Comparison of ENCODE assay signal across 25 cellular contexts in the genomic region with DNA sequence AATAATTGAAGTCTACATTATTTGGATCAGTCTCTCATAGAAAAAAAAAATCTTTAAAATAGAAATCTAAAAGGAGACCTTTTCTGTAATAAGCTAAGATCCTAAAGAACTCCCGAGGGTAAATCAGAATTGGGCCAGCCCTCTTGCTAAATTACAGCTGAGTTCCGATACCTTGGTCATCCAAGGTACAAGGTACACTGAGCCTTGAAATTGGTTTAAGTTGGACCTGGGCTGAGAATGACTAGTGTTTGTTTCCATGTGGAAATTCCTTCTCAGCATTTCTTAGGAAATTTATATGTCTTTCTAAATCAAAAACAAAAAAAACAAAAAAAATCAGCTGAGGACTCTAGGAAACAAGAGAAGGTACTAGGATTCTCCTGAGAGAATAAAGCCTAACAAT.
DNase-seq lines count a peak whose midpoint lies in the region; ATAC-seq and TF ChIP-seq lines count a peak whose summit lies in the region.
"Had no signal": no experiment of that assay in that cellular context is flagged by ENCODE, and none has a peak within 500 bp of the region (broad histone marks: within the 10 kb centered on the region; RNA-seq: fewer than 3 reads in every experiment).

No MANE protein-coding gene starts in this region.

- H3K9me3 ChIP-seq in IMR-90 (ENCODE audit: control insufficient read depth, insufficient read depth, low read length) (no peaks in the 10 kb centered on the region), mesenchymal stem cell (ENCODE audit: control insufficient read depth, low read length) (no peaks in the 10 kb centered on the region), stomach (no peaks in the 10 kb centered on the region)
- H3K9me3 ChIP-seq: right atrium auricular region had no signal

- no CpG with 5 or more reads among the region's 2 CpGs for WGBS in IMR-90 (ENCODE audit: extremely low coverage in 2 of 2, insufficient read length in 1 of 2), 2 experiments
- WGBS in mesenchymal stem cell: 100% methylated on average over 2 of the region's 2 CpGs
- 80 to 95% (median 86%) methylated on average over 2 of the region's 2 CpGs for WGBS in stomach, 5 donors

- peaks cover 46% of the 10 kb centered on the region; the same call in 1 of the 2 replicates for H4K20me1 ChIP-seq in IMR-90 (ENCODE audit: insufficient read depth, low read length)

- H3K4me2 ChIP-seq in IMR-90 (ENCODE audit: low read depth, low read length) (0 out of 2 replicates have a peak overlapping the region, but pooled peaks have one; percentile 48), mesenchymal stem cell (ENCODE audit: low read length, poor library complexity, severe bottlenecking) (no peak overlapping the region)
- H3K4me2 ChIP-seq: GM23338 had no signal

- peaks cover 4% of the 10 kb centered on the region for H3K9me1 ChIP-seq in IMR-90 (ENCODE audit: insufficient read depth, low read length)

- CTCF ChIA-PET in IMR-90 (lab: Yijun Ruan, JAX): interaction anchor here (0.6 kb wide), 1 partner anchor 110 kb away, joined by 6 read pairs; no protein-coding TSS in a partner anchor

- H2BK5ac ChIP-seq in IMR-90 (ENCODE audit: low read depth, low read length, poor library complexity, severe bottlenecking) (no peak overlapping the region), mesenchymal stem cell (ENCODE audit: low read depth, low read length, poor library complexity, severe bottlenecking) (no peak overlapping the region)

- BruUV-seq in IMR-90 (replicated peaks; lab: Mats Ljungman, UMichigan): no TSS peak

- H3K27ac ChIP-seq in IMR-90 (ENCODE audit: insufficient read depth, low read length) (no peak overlapping the region), brain microvascular endothelial cell (peak overlapping the region; percentile 26), mesenchymal stem cell (ENCODE audit: low read length, poor library complexity, severe bottlenecking) (peak overlapping the region; percentile 54), stomach (peak overlapping the region in 4 of 5 donors; percentile 29 to 53 (median 40))
- H3K27ac ChIP-seq: dorsolateral prefrontal cortex, SJCRH30 had no signal

- H3K4ac ChIP-seq in IMR-90 (ENCODE audit: low read depth, low read length) (no peak overlapping the region), mesenchymal stem cell (ENCODE audit: low read depth in 1 of 2, low read length in 2 of 2) (no peak overlapping the region)

- TF ChIP-seq POLR2A in IMR-90 (IDR thresholded peaks at IDR 0.05; ENCODE audit: low read depth, low read length) (no peak), stomach (IDR thresholded peaks at IDR 0.05) (no peak)

- no peak overlapping the region for H2AFZ ChIP-seq in IMR-90 (replicated peaks; ENCODE audit: low read length, poor library complexity)
- no peak overlapping the region for H2AFZ ChIP-seq in mesenchymal stem cell (ENCODE audit: low read depth, low read length)
- H2AFZ ChIP-seq: GM23338 had no signal

- H2AK5ac ChIP-seq in IMR-90 (ENCODE audit: low read depth, low read length) (no peak overlapping the region), mesenchymal stem cell (ENCODE audit: low read length, severe bottlenecking) (peak overlapping the region; percentile 96)

- no peak for TF ChIP-seq EP300 in stomach (IDR thresholded peaks at IDR 0.05)

- H3K36me3 ChIP-seq in IMR-90 (ENCODE audit: control insufficient read depth, insufficient read depth, low read length) (no peaks in the 10 kb centered on the region; the same call in 1 of the 2 replicates), brain microvascular endothelial cell (replicated peaks) (peaks cover 13% of the 10 kb centered on the region), mesenchymal stem cell (ENCODE audit: control insufficient read depth in 1 of 2, insufficient read depth in 2 of 2, low read depth in 1 of 2, low read length in 2 of 2) (peaks cover 8 to 37% of the 10 kb centered on the region in 2 experiments), stomach (peaks cover 0 to under 1% (median 0%) of the 10 kb centered on the region in 4 donors)
- H3K36me3 ChIP-seq: right atrium auricular region, SJCRH30 had no signal

- DNase-seq in IMR-90: no peak
- DNase-seq in brain microvascular endothelial cell: no peak
- DNase-seq in mesenchymal stem cell: no peak
- DNase-seq in stomach: no peak
- no peak for DNase-seq in DMS 273 treated with DMSO at 0.1 percent for 48 hours (lab: John Stamatoyannopoulos, UW)
- DNase-seq in activated gamma-delta T cell treated with Interleukin-2 at 50 U/mL for 16 hours: no peak
- DNase-seq: activated CD4-positive, alpha-beta T cell treated with anti-CD3 and anti-CD28 coated beads, Interleukin-2, amount 50 U/mL, for 48 hours; activated effector memory CD4-positive, alpha-beta T cell treated with anti-CD3 and anti-CD28 coated beads, Interleukin-2, amount 50 U/mL, for 16 hours; CD4-positive, alpha-beta memory T cell; central memory CD4-positive, alpha-beta T cell; dorsolateral prefrontal cortex; erythroblast; GF-D8; glutamatergic neuron; left colon; NCI-H1694 treated with DMSO at 0.1 percent for 48 hours; NCI-H2227 treated with DMSO at 0.1 percent for 48 hours; NCI-H774; SJCRH30 had no signal

- H3K23ac ChIP-seq in IMR-90 (ENCODE audit: low read depth, low read length) (no peak overlapping the region), mesenchymal stem cell (ENCODE audit: low read length in 2 of 2) (no peak overlapping the region)

- no peak overlapping the region for H3K4me3 ChIP-seq in IMR-90 (ENCODE audit: insufficient read depth, low read depth, low read length)
- H3K4me3 ChIP-seq in brain microvascular endothelial cell (ENCODE audit: low read depth, low read length): no peak overlapping the region
- H3K4me3 ChIP-seq in mesenchymal stem cell (ENCODE audit: insufficient read depth in 1 of 2, low read depth in 1 of 2, low read length in 2 of 2): no peak overlapping the region
- H3K4me3 ChIP-seq in stomach: no peak overlapping the region
- H3K4me3 ChIP-seq: dorsolateral prefrontal cortex, GM23338, K562, right atrium auricular region, SJCRH30 had no signal

- no peak for TF ChIP-seq CTCF in IMR-90 (conservative IDR thresholded peaks at IDR 0.05; ENCODE audit: low read depth, low read length)
- TF ChIP-seq CTCF in brain microvascular endothelial cell (IDR thresholded peaks at IDR 0.05; ENCODE audit: low read depth, low read length, missing control alignments): no peak
- TF ChIP-seq CTCF in stomach (IDR thresholded peaks at IDR 0.05): no peak

- no peak overlapping the region for H2BK12ac ChIP-seq in mesenchymal stem cell (ENCODE audit: low read length in 2 of 2)

- dilution Hi-C loops in IMR-90 (cut with HindIII; ENCODE audit: low sequenced_read_pairs, unreplicated experiment): no loop called here

- H4K8ac ChIP-seq in IMR-90 (ENCODE audit: low read depth in 2 of 2, low read length in 2 of 2) (no peak overlapping the region), mesenchymal stem cell (ENCODE audit: low read length) (no peak overlapping the region)

- no peak overlapping the region for H2AK9ac ChIP-seq in IMR-90 (replicated peaks; ENCODE audit: low read depth, low read length, poor library complexity)

- H3K4me1 ChIP-seq in IMR-90 (ENCODE audit: control insufficient read depth, insufficient read depth, low read length): peaks cover 6% of the 10 kb centered on the region
- H3K4me1 ChIP-seq in mesenchymal stem cell (ENCODE audit: control insufficient read depth, insufficient read depth, low read depth, low read length): peaks cover 12% of the 10 kb centered on the region
- peaks cover 13 to 38% (median 19%) of the 10 kb centered on the region in 4 donors for H3K4me1 ChIP-seq in stomach
- H3K4me1 ChIP-seq: SJCRH30 had no signal

- H3K56ac ChIP-seq in IMR-90 (ENCODE audit: extremely low read depth, insufficient read depth, low read length): no peak overlapping the region

- POLR2A ChIA-PET in IMR-90 (lab: Charles Lee; ENCODE audit: unreplicated experiment): no interaction called here

- no peak for TF ChIP-seq RAD21 in IMR-90 (IDR thresholded peaks at IDR 0.05; ENCODE audit: low read length)

- H2BK15ac ChIP-seq in IMR-90 (ENCODE audit: low read depth, low read length) (no peak overlapping the region), mesenchymal stem cell (ENCODE audit: low read depth, poor library complexity, severe bottlenecking) (no peak overlapping the region)

- in situ Hi-C loops in IMR-90 (cut with MboI; ENCODE audit: low sequenced_read_pairs): no loop called here
- in situ Hi-C loops in brain microvascular endothelial cell (cut with HindIII; ENCODE audit: low pct_ligation_motif_present, low sequenced_read_pairs): no loop called here

- no peak overlapping the region for H4K5ac ChIP-seq in IMR-90 (ENCODE audit: low read depth, low read length)

- no peak overlapping the region for H3K18ac ChIP-seq in IMR-90 (ENCODE audit: low read depth, low read length)
- H3K18ac ChIP-seq in mesenchymal stem cell (ENCODE audit: low read depth in 1 of 2, low read length in 2 of 2): no peak overlapping the region

- ATAC-seq in IMR-90 (ENCODE audit: low read depth) (0 out of 2 replicates have a peak, but pooled peaks have one; percentile 7), GM18907 (IDR thresholded peaks at IDR 0.05; ENCODE audit: unreplicated experiment) (no peak), GM19397 (IDR thresholded peaks at IDR 0.05; ENCODE audit: unreplicated experiment) (no peak)
- ATAC-seq: GM23338, K562, WTC11 had no signal

- no peak overlapping the region for H4K91ac ChIP-seq in IMR-90 (ENCODE audit: insufficient read depth, low read depth, low read length)
- no peak overlapping the region for H4K91ac ChIP-seq in mesenchymal stem cell (ENCODE audit: low read length)

- H3K79me1 ChIP-seq in IMR-90 (ENCODE audit: low read depth in 1 of 2, low read length in 2 of 2) (peaks cover 19 to 74% of the 10 kb centered on the region in 2 experiments), mesenchymal stem cell (replicated peaks; ENCODE audit: low read length, poor library complexity, severe bottlenecking) (peaks cover 18% of the 10 kb centered on the region)

- intact Hi-C loops in IMR-90 (cut with micrococcal nuclease) (no loop called here), stomach (cut with DNase I; ENCODE audit: low total_unique reads) (no loop called here)

- H2BK120ac ChIP-seq in IMR-90 (ENCODE audit: low read depth, low read length) (no peak overlapping the region), mesenchymal stem cell (ENCODE audit: low read depth, low read length) (no peak overlapping the region)

- H3K14ac ChIP-seq in IMR-90 (replicated peaks; ENCODE audit: low read depth, low read length) (no peak overlapping the region), mesenchymal stem cell (ENCODE audit: low read length in 2 of 2) (no peak overlapping the region)

- H3K27me3 ChIP-seq in IMR-90 (ENCODE audit: control insufficient read depth, insufficient read depth, low read length) (no peaks in the 10 kb centered on the region), brain microvascular endothelial cell (replicated peaks) (no peaks in the 10 kb centered on the region), mesenchymal stem cell (ENCODE audit: control insufficient read depth in 1 of 2, insufficient read depth in 1 of 2, low read length in 2 of 2) (no peaks in the 10 kb centered on the region), stomach (no peaks in the 10 kb centered on the region)
- H3K27me3 ChIP-seq: dorsolateral prefrontal cortex, right atrium auricular region, SJCRH30 had no signal

- H3K9ac ChIP-seq in IMR-90 (ENCODE audit: low read depth, low read length) (no peak overlapping the region), mesenchymal stem cell (ENCODE audit: low read length) (peak overlapping the region; percentile 82)

- H2BK20ac ChIP-seq in IMR-90 (ENCODE audit: low read depth, low read length): no peak overlapping the region
